ENCODE assay signal across 1 cellular context in the genomic region with DNA sequence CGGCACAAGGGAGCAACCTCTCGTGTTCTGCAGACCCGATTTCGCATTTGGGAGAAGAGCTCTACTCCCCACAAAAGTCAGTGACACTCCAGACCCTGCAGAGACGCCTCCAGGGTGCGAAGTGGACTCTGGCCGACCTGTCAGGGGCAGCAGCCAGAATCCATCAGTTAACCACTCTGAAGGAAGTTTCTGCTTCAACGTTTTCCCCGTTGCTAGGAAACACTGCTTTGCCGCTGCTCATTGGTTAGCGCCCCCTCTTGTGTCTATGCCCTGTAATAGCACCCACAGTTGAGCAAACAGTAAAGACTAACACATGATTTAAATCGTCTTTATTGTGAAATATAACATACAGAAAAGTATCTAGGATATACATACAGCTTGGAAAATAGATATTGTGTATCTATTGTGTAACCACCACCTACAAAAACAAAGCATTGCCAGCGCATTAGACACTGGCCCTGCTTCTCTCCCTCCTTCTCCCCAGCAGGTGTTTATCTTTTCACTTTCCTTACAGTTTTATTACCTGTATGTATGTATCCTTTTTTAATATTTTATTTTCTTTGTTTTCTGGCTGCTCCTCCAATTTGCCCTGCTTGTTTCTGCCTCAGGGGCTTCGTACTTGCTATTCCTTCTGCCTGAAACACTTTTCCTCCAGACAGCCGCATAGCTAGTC.
TF ChIP-seq lines count a peak whose summit lies in the region.

No MANE protein-coding gene starts in this region.

TF ChIP-seq in IMR-90, 13 proteins besides CTCF, POLR2A, EP300 and RAD21 (continued from another document):
- TF ChIP-seq, protein P1, sequence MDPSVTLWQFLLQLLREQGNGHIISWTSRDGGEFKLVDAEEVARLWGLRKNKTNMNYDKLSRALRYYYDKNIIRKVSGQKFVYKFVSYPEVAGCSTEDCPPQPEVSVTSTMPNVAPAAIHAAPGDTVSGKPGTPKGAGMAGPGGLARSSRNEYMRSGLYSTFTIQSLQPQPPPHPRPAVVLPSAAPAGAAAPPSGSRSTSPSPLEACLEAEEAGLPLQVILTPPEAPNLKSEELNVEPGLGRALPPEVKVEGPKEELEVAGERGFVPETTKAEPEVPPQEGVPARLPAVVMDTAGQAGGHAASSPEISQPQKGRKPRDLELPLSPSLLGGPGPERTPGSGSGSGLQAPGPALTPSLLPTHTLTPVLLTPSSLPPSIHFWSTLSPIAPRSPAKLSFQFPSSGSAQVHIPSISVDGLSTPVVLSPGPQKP (IDR thresholded peaks at IDR 0.05; ENCODE audit: borderline replicate concordance, low read depth, low read length), result no peak
- peak; percentile 86 for TF ChIP-seq CEBPB (IDR thresholded peaks at IDR 0.05; ENCODE audit: low read depth, low read length)
- TF ChIP-seq RFX5 (IDR thresholded peaks at IDR 0.05; ENCODE audit: low read depth, low read length), result peak; percentile 45; the same call in 1 of the 2 replicates
- TF ChIP-seq SMC3 (IDR thresholded peaks at IDR 0.05; ENCODE audit: low read depth, low read length), result peak; percentile 73
- no peak for TF ChIP-seq NFE2L2 (IDR thresholded peaks at IDR 0.05; ENCODE audit: low read depth, low read length)
